ENCODE assay signal across 24 cellular contexts in genomic region chr5:58057324-58057723, GRCh38.
A peak's percentile ranks its signal among the peaks of the same experiment; 100 is the strongest.
DNase-seq lines count a peak whose midpoint lies in the region; ATAC-seq and TF ChIP-seq lines count a peak whose summit lies in the region.
"Had no signal": no experiment of that assay in that cellular context is flagged by ENCODE, and none has a peak within 500 bp of the region (broad histone marks: within the 10 kb centered on the region; RNA-seq: fewer than 3 reads in every experiment).

No MANE protein-coding gene starts in this region.

- no peak overlapping the region for H3K14ac ChIP-seq in H9 (ENCODE audit: insufficient read depth, low read length)

- no peak overlapping the region for H3K18ac ChIP-seq in H9 (ENCODE audit: insufficient read length, low read depth, low read length)

- H3K4me2 ChIP-seq in H9 (ENCODE audit: insufficient read depth, insufficient read length, low read length), result no peak overlapping the region
- H3K4me2 ChIP-seq: BLaER1 had no signal

- no peaks in the 10 kb centered on the region for H4K20me1 ChIP-seq in H9 (ENCODE audit: control insufficient read depth, insufficient read depth, insufficient read length)
- H4K20me1 ChIP-seq: BLaER1 had no signal

- no peak overlapping the region for H3K56ac ChIP-seq in H9 (ENCODE audit: insufficient read length, low read depth, low read length)

- 93 to 97% (median 95%) methylated on average over 4 of the region's 4 CpGs for WGBS in heart left ventricle, 4 donors
- WGBS in H9 (ENCODE audit: extremely low coverage, insufficient read length, low lambda C conversion rate), result no CpG with 5 or more reads among the region's 4 CpGs

- H3K9me3 ChIP-seq in left ventricle myocardium inferior (replicated peaks) (peaks cover 7% of the 10 kb centered on the region), heart left ventricle (peaks cover 0 to 13% (median 0%) of the 10 kb centered on the region in 12 donors), Panc1 (ENCODE audit: control insufficient read depth, insufficient read depth, low read depth, low read length) (peaks cover 8% of the 10 kb centered on the region), H9 (ENCODE audit: control insufficient read depth, low read depth, low read length) (no peaks in the 10 kb centered on the region)
- H3K9me3 ChIP-seq: BE2C had no signal

- peak overlapping the region; percentile 53 for H3K27ac ChIP-seq in left ventricle myocardium inferior (replicated peaks)
- H3K27ac ChIP-seq in heart left ventricle, result peak overlapping the region in 2 of 12 donors; percentile 13 to 43
- 0 out of 2 replicates have a peak overlapping the region, but pooled peaks have one; percentile 23 for H3K27ac ChIP-seq in Panc1 (ENCODE audit: low read length)
- no peak overlapping the region for H3K27ac ChIP-seq in H9 (ENCODE audit: insufficient read length, low read depth, low read length)
- H3K27ac ChIP-seq: 22Rv1, BLaER1 had no signal

- intact Hi-C loops in left ventricle myocardium inferior (cut with micrococcal nuclease), result no loop called here
- intact Hi-C loops in heart left ventricle (cut with DNase I), result no loop called here
- intact Hi-C loops in Panc1 (cut with micrococcal nuclease; ENCODE audit: unreplicated experiment), result no loop called here

- no peak overlapping the region for H4K5ac ChIP-seq in H9 (ENCODE audit: insufficient read length, low read depth, low read length)

- H2BK5ac ChIP-seq in H9 (ENCODE audit: insufficient read length, low read length), result no peak overlapping the region

- no peak overlapping the region for H3K4ac ChIP-seq in H9 (ENCODE audit: low read depth, low read length)

- H3K4me3 ChIP-seq in left ventricle myocardium inferior, result no peak overlapping the region
- no peak overlapping the region for H3K4me3 ChIP-seq in heart left ventricle
- no peak overlapping the region for H3K4me3 ChIP-seq in Panc1 (ENCODE audit: low read depth in 2 of 2, low read length in 2 of 2)
- H3K4me3 ChIP-seq: BLaER1, GM12878 had no signal

- no peak for ATAC-seq in heart left ventricle
- ATAC-seq in Panc1, result no peak
- ATAC-seq in HG02642 (IDR thresholded peaks at IDR 0.05; ENCODE audit: poor library complexity, unreplicated experiment), result no peak
- ATAC-seq: GM12878 had no signal

- H3T11ph ChIP-seq in H9 (ENCODE audit: low read length), result no peak overlapping the region

- POLR2A ChIA-PET in Panc1 (lab: Charles Lee), result no interaction called here

- in situ Hi-C loops in Panc1 (cut with HindIII; ENCODE audit: low pct_unique_long_range_greater_than_20kb, low sequenced_read_pairs), result no loop called here

- no peak for TF ChIP-seq POLR2A in heart left ventricle (IDR thresholded peaks at IDR 0.05)

- H3K79me1 ChIP-seq in H9 (ENCODE audit: insufficient read depth, low read depth, low read length, poor library complexity, severe bottlenecking), result no peaks in the 10 kb centered on the region

- CTCF ChIA-PET in Panc1 (lab: Charles Lee), result no interaction called here

- TF ChIP-seq CTCF in left ventricle myocardium inferior (IDR thresholded peaks at IDR 0.05; ENCODE audit: borderline replicate concordance), result no peak
- TF ChIP-seq CTCF in heart left ventricle (IDR thresholded peaks at IDR 0.05), result no peak
- no peak for TF ChIP-seq CTCF in Panc1 (IDR thresholded peaks at IDR 0.05)
- no peak for TF ChIP-seq CTCF in H9 (conservative IDR thresholded peaks at IDR 0.05)

- H3K4me1 Mint-ChIP-seq in H9, result no peaks in the 10 kb centered on the region
- H3K4me1 Mint-ChIP-seq: CD14-positive monocyte; CD4-positive, alpha-beta memory T cell; CD4-positive, CD25-positive, alpha-beta regulatory T cell; CD8-positive, alpha-beta memory T cell had no signal

- no peaks in the 10 kb centered on the region for H3K36me3 ChIP-seq in left ventricle myocardium inferior
- H3K36me3 ChIP-seq in heart left ventricle, result no peaks in the 10 kb centered on the region
- no peaks in the 10 kb centered on the region for H3K36me3 ChIP-seq in Panc1 (ENCODE audit: control insufficient read depth, insufficient read depth, low read length)
- H3K36me3 ChIP-seq: BE2C, BLaER1 had no signal

- no peaks in the 10 kb centered on the region for H3K27me3 ChIP-seq in left ventricle myocardium inferior (ENCODE audit: low read depth)
- H3K27me3 ChIP-seq in heart left ventricle, result no peaks in the 10 kb centered on the region
- H3K27me3 ChIP-seq in Panc1 (ENCODE audit: control insufficient read depth, insufficient read depth, low read length), result no peaks in the 10 kb centered on the region
- no peaks in the 10 kb centered on the region for H3K27me3 ChIP-seq in H9 (ENCODE audit: insufficient read depth, low read length)
- H3K27me3 ChIP-seq: BE2C, BLaER1 had no signal

- no peak overlapping the region for H2BK20ac ChIP-seq in H9 (ENCODE audit: low read depth, low read length, poor library complexity, severe bottlenecking)

- H4K91ac ChIP-seq in H9 (ENCODE audit: insufficient read length, low read depth, low read length), result no peak overlapping the region

- H3K79me2 ChIP-seq in H9 (ENCODE audit: insufficient read depth, low read length), result no peaks in the 10 kb centered on the region

- no peak overlapping the region for H3K4me3 Mint-ChIP-seq in H9
- H3K4me3 Mint-ChIP-seq: CD14-positive monocyte; CD4-positive, alpha-beta memory T cell; CD4-positive, CD25-positive, alpha-beta regulatory T cell; CD8-positive, alpha-beta memory T cell had no signal

- no peaks in the 10 kb centered on the region for H3K27me3 Mint-ChIP-seq in H9 (ENCODE audit: low read depth)
- H3K27me3 Mint-ChIP-seq: CD8-positive, alpha-beta memory T cell had no signal

- H2BK120ac ChIP-seq in H9 (ENCODE audit: low read depth, low read length, poor library complexity, severe bottlenecking), result no peak overlapping the region

- no peaks in the 10 kb centered on the region for H3K36me3 Mint-ChIP-seq in H9 (ENCODE audit: insufficient read depth in 1 of 3, low read depth in 3 of 3)
- H3K36me3 Mint-ChIP-seq: CD14-positive monocyte; CD4-positive, alpha-beta memory T cell; CD4-positive, CD25-positive, alpha-beta regulatory T cell; CD8-positive, alpha-beta memory T cell had no signal

- H2BK15ac ChIP-seq in H9 (ENCODE audit: low read depth, low read length), result no peak overlapping the region

- no peaks in the 10 kb centered on the region for H3K23me2 ChIP-seq in H9 (ENCODE audit: insufficient read length, low read depth, low read length, poor library complexity, severe bottlenecking)

- H3K23ac ChIP-seq in H9 (ENCODE audit: insufficient read length, low read depth, low read length), result no peak overlapping the region

- H2BK12ac ChIP-seq in H9 (ENCODE audit: insufficient read length, low read depth, low read length), result no peak overlapping the region

- H2AFZ ChIP-seq in H9 (ENCODE audit: low read length), result no peak overlapping the region

- H3K27ac Mint-ChIP-seq in H9, result no peak overlapping the region
- H3K27ac Mint-ChIP-seq: CD14-positive monocyte; CD4-positive, alpha-beta memory T cell; CD4-positive, CD25-positive, alpha-beta regulatory T cell; CD8-positive, alpha-beta memory T cell had no signal

- peaks cover 13% of the 10 kb centered on the region for H3K4me1 ChIP-seq in left ventricle myocardium inferior
- H3K4me1 ChIP-seq in heart left ventricle, result peaks cover 0 to 25% (median 2%) of the 10 kb centered on the region in 12 donors
- H3K4me1 ChIP-seq in Panc1 (ENCODE audit: control insufficient read depth, insufficient read depth, low read length), result peaks cover 4% of the 10 kb centered on the region; the same call in 1 of the 2 replicates
- no peaks in the 10 kb centered on the region for H3K4me1 ChIP-seq in H9 (ENCODE audit: insufficient read depth, low read length)
- H3K4me1 ChIP-seq: BE2C, BLaER1 had no signal

- DNase-seq in left ventricle myocardium inferior (no peak), heart left ventricle (no peak), Panc1 (ENCODE audit: low read depth, low spot score) (no peak), dedifferentiated amniotic fluid mesenchymal stem cell (ENCODE audit: extremely low spot score) (peak; percentile 7), H9 (no peak)
- DNase-seq: ACHN; BE2C; C1 segment of cervical spinal cord; CD4-positive, alpha-beta memory T cell; CD4-positive, CD25-positive, alpha-beta regulatory T cell; CD8-positive, alpha-beta memory T cell; COR-L47; DMS 273 treated with DMSO at 0.1 percent for 48 hours; DMS153; DMS53; DMS79; DND-41; EL; GDM1 had no signal

- no peak overlapping the region for H2AK5ac ChIP-seq in H9 (ENCODE audit: insufficient read length, low read length)

- no TSS peak for BruUV-seq in Panc1 (replicated peaks; lab: Mats Ljungman, UMichigan)

- H3K9me3 Mint-ChIP-seq in H9, result peaks cover 0 to 3% of the 10 kb centered on the region in 2 experiments; a peak in 3 of 5 replicates

- no peak overlapping the region for H4K8ac ChIP-seq in H9 (replicated peaks; ENCODE audit: insufficient read length, low read depth, low read length)

- no peak overlapping the region for H3K9ac ChIP-seq in H9 (ENCODE audit: extremely low read depth, insufficient read length, low read length)
- H3K9ac ChIP-seq: BLaER1 had no signal
